29 cellular contexts compared by ENCODE assay signal in the genomic region with DNA sequence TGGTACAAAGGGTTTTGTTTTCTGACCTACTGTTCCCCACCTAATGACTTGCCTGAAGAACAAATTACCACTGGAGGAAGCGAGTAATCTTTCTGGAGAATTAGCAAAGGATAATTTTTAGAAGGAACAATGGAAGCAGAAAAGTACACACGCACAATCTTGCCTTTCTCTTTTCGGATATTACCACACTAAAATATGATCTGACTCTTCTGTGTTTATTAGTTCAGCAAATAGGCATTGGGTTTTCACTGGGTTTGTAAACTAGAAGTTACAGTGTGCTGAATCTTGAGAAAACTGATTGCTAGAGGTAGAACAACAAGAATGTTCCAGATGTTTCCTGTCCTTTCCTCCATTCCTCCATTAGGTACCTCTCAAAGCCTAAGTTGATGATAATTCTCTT.
"Had no signal": no experiment of that assay in that cellular context is flagged by ENCODE, and none has a peak within 500 bp of the region (broad histone marks: within the 10 kb centered on the region; RNA-seq: fewer than 3 reads in every experiment).

No MANE protein-coding gene starts in this region.

- FAIRE-seq: small intestine, urothelium cell line had no signal

- H3K4me3 Mint-ChIP-seq: natural killer cell; nephron; neural progenitor cell; stimulated activated effector memory CD8-positive, alpha-beta T cell treated with anti-CD3 and anti-CD28 coated beads, Interleukin-12 subunit alpha, Interleukin-12 subunit beta, amount 100 ng/mL, for 72 hours; stimulated activated naive B cell treated with anti-CD40 and anti-IgM and Interleukin-4, amounts not matched to agents 10 μg/mL and 1 μg/mL and 100 μg/mL, for 72 hours; stimulated activated naive CD8-positive, alpha-beta T cell treated with anti-CD3 and anti-CD28 coated beads, Interleukin-15, Interleukin-2, amounts not matched to agents 100 ng/mL and 50 ng/mL, for 24 hours had no signal

- H3K36me3 Mint-ChIP-seq: natural killer cell; neural progenitor cell; stimulated activated effector memory CD8-positive, alpha-beta T cell treated with anti-CD3 and anti-CD28 coated beads, Interleukin-12 subunit alpha, Interleukin-12 subunit beta, amount 100 ng/mL, for 72 hours; stimulated activated naive B cell treated with anti-CD40 and anti-IgM and Interleukin-4, amounts not matched to agents 10 μg/mL and 1 μg/mL and 100 μg/mL, for 72 hours had no signal

- H3K9ac ChIP-seq: neural progenitor cell, parathyroid adenoma had no signal

- H3K27ac Mint-ChIP-seq: natural killer cell; nephron; neural progenitor cell; progenitor cell of endocrine pancreas; stimulated activated effector memory CD8-positive, alpha-beta T cell treated with anti-CD3 and anti-CD28 coated beads, Interleukin-12 subunit alpha, Interleukin-12 subunit beta, amount 100 ng/mL, for 72 hours; stimulated activated naive B cell treated with anti-CD40 and anti-IgM and Interleukin-4, amounts not matched to agents 10 μg/mL and 1 μg/mL and 100 μg/mL, for 72 hours; stimulated activated naive CD8-positive, alpha-beta T cell treated with anti-CD3 and anti-CD28 coated beads, Interleukin-15, Interleukin-2, amounts not matched to agents 100 ng/mL and 50 ng/mL, for 24 hours had no signal

- H3K4me2 ChIP-seq: neural progenitor cell had no signal

- H3K79me2 ChIP-seq: parathyroid adenoma had no signal

- H3K9me3 ChIP-seq: ovary, psoas muscle, right lobe of liver, sigmoid colon, stomach, thoracic aorta, thyroid gland, tibial nerve, upper lobe of left lung, vagina had no signal

- DNase-seq: natural killer cell; occipital lobe; ovary; posterior cingulate gyrus; psoas muscle; right cardiac atrium; right lobe of liver; sigmoid colon; small intestine; stimulated activated CD4-positive, alpha-beta T cell treated with anti-CD3 and anti-CD28 coated beads, Interleukin-15, amount 100 ng/mL, for 24 hours; stimulated activated CD4-positive, alpha-beta T cell treated with anti-CD3 and anti-CD28 coated beads, Interleukin-2, amount 100 ng/mL, for 24 hours; stimulated activated CD4-positive, alpha-beta T cell treated with anti-CD3 and anti-CD28 coated beads, Interleukin-2, amount 100 ng/mL, for 48 hours; stimulated activated CD4-positive, alpha-beta T cell treated with anti-CD3 and anti-CD28 coated beads, Interleukin-4, amount 100 ng/mL, for 24 hours; stimulated activated naive B cell treated with anti-CD40 and anti-IgM and Interleukin-4, amounts not matched to agents 10 μg/mL and 1 μg/mL and 100 μg/mL, for 72 hours; stimulated activated naive CD4-positive, alpha-beta T cell treated with Interleukin-2 at 50 U/mL for 16 hours; stomach; thyroid gland; trophoblast cell; upper lobe of left lung had no signal

- H3K9me3 Mint-ChIP-seq: natural killer cell; nephron; neural progenitor cell; stimulated activated effector memory CD8-positive, alpha-beta T cell treated with anti-CD3 and anti-CD28 coated beads, Interleukin-12 subunit alpha, Interleukin-12 subunit beta, amount 100 ng/mL, for 72 hours had no signal

- H3K27me3 Mint-ChIP-seq: progenitor cell of endocrine pancreas; stimulated activated naive B cell treated with anti-CD40 and anti-IgM and Interleukin-4, amounts not matched to agents 10 μg/mL and 1 μg/mL and 100 μg/mL, for 72 hours; stimulated activated naive CD8-positive, alpha-beta T cell treated with anti-CD3 and anti-CD28 coated beads, Interleukin-15, Interleukin-2, amounts not matched to agents 100 ng/mL and 50 ng/mL, for 24 hours had no signal

- H3K4me1 ChIP-seq: neural progenitor cell, parathyroid adenoma, psoas muscle, right lobe of liver, sigmoid colon, stomach, thyroid gland, tibial nerve, upper lobe of left lung, vagina had no signal

- H3K4me3 ChIP-seq: neural progenitor cell, ovary, psoas muscle, right lobe of liver, sigmoid colon, stomach, thoracic aorta, thyroid gland, tibial nerve, upper lobe of left lung, vagina had no signal

- H3K27me3 ChIP-seq: neural progenitor cell, ovary, right lobe of liver, sigmoid colon, stomach, thyroid gland, tibial nerve, upper lobe of left lung, vagina had no signal

- H2AFZ ChIP-seq: neural progenitor cell, parathyroid adenoma had no signal

- H3K27ac ChIP-seq: neural progenitor cell, ovary, parathyroid adenoma, psoas muscle, right lobe of liver, sigmoid colon, stomach, thoracic aorta, thyroid gland, tibial nerve, upper lobe of left lung, vagina had no signal

- H3K36me3 ChIP-seq: neural progenitor cell, ovary, right lobe of liver, sigmoid colon, stomach, thoracic aorta, thyroid gland, tibial nerve, upper lobe of left lung, vagina had no signal

- H3K4me1 Mint-ChIP-seq: nephron; neural progenitor cell; stimulated activated effector memory CD8-positive, alpha-beta T cell treated with anti-CD3 and anti-CD28 coated beads, Interleukin-12 subunit alpha, Interleukin-12 subunit beta, amount 100 ng/mL, for 72 hours; stimulated activated naive B cell treated with anti-CD40 and anti-IgM and Interleukin-4, amounts not matched to agents 10 μg/mL and 1 μg/mL and 100 μg/mL, for 72 hours had no signal

- ATAC-seq: natural killer cell; psoas muscle; right cardiac atrium; right lobe of liver; stimulated activated effector memory CD8-positive, alpha-beta T cell treated with anti-CD3 and anti-CD28 coated beads, Interleukin-12 subunit alpha, Interleukin-12 subunit beta, amount 100 ng/mL, for 72 hours; stimulated activated naive B cell treated with anti-CD40 and anti-IgM and Interleukin-4, amounts not matched to agents 10 μg/mL and 1 μg/mL and 100 μg/mL, for 72 hours had no signal
